1 cellular context compared by ENCODE assay signal in genomic region chr1:95233321-95233736, GRCh38.
A peak's percentile ranks its signal among the peaks of the same experiment; 100 is the strongest.
TF ChIP-seq lines count a peak whose summit lies in the region.

No MANE protein-coding gene starts in this region.

TF ChIP-seq in HepG2, 621 proteins besides CTCF, POLR2A, EP300 and RAD21 (continued from another document and continues in another):
- TF ChIP-seq NFAT5 (CRISPR knock-in tag; IDR thresholded peaks at IDR 0.05) (no peak), ZNF337 (CRISPR knock-in tag; IDR thresholded peaks at IDR 0.05; ENCODE audit: borderline replicate concordance, low read depth) (peak; percentile 80; the same call in 1 of the 2 replicates), SP1 (IDR thresholded peaks at IDR 0.05) (no peak), SP1 (CRISPR knock-in tag; IDR thresholded peaks at IDR 0.05) (no peak), GATA4 (IDR thresholded peaks at IDR 0.05; ENCODE audit: borderline replicate concordance, low read depth) (peak; percentile 36; the same call in 1 of the 2 replicates), POLR2AphosphoS5 (IDR thresholded peaks at IDR 0.05; ENCODE audit: low read depth, low read length) (peak; percentile 40; the same call in 1 of the 2 replicates), CEBPG (CRISPR knock-in tag; IDR thresholded peaks at IDR 0.05) (peak; percentile 45; the same call in 1 of the 2 replicates), ZNF317 (CRISPR knock-in tag; IDR thresholded peaks at IDR 0.05) (no peak), ZFP36 (IDR thresholded peaks at IDR 0.05; ENCODE audit: borderline replicate concordance, low read depth, low read length, partially characterized antibody) (no peak), NRL (CRISPR knock-in tag; IDR thresholded peaks at IDR 0.05; ENCODE audit: borderline replicate concordance) (peak; percentile 57; the same call in 1 of the 2 replicates), SPEN (CRISPR knock-in tag; IDR thresholded peaks at IDR 0.05; ENCODE audit: low read depth) (peak; percentile 64; the same call in 1 of the 2 replicates), DMAP1 (CRISPR knock-in tag; IDR thresholded peaks at IDR 0.05) (0 out of 2 replicates have a peak, but pooled peaks have one; percentile 7), PAXIP1 (CRISPR knock-in tag; conservative IDR thresholded peaks at IDR 0.05) (peak; percentile 47), ZNF644 (CRISPR knock-in tag; IDR thresholded peaks at IDR 0.05; ENCODE audit: low read depth) (peak; percentile 48; the same call in 1 of the 2 replicates), ZFP91 (CRISPR knock-in tag; IDR thresholded peaks at IDR 0.05; ENCODE audit: borderline replicate concordance) (0 out of 2 replicates have a peak, but pooled peaks have one; percentile 1), PRDM15 (CRISPR knock-in tag; IDR thresholded peaks at IDR 0.05) (peak; percentile 33; the same call in 1 of the 2 replicates), ZFP41 (CRISPR knock-in tag; IDR thresholded peaks at IDR 0.05; ENCODE audit: borderline replicate concordance) (no peak), ZNF777 (CRISPR knock-in tag; IDR thresholded peaks at IDR 0.05) (no peak), SALL1 (CRISPR knock-in tag; IDR thresholded peaks at IDR 0.05) (peak; percentile 71), HOXD1 (CRISPR knock-in tag; IDR thresholded peaks at IDR 0.05) (no peak), ZBED4 (CRISPR knock-in tag; IDR thresholded peaks at IDR 0.05; ENCODE audit: borderline replicate concordance) (peak; percentile 56; the same call in 1 of the 2 replicates), RFX5 (IDR thresholded peaks at IDR 0.05; ENCODE audit: low read depth, low read length) (no peak), ZNF569 (CRISPR knock-in tag; IDR thresholded peaks at IDR 0.05; ENCODE audit: borderline replicate concordance) (no peak), ZBTB26 (CRISPR knock-in tag; IDR thresholded peaks at IDR 0.05; ENCODE audit: borderline replicate concordance) (peak; percentile 31; the same call in 1 of the 2 replicates), ZBTB44 (CRISPR knock-in tag; IDR thresholded peaks at IDR 0.05) (no peak), GATAD2A (CRISPR knock-in tag; IDR thresholded peaks at IDR 0.05) (0 out of 2 replicates have a peak, but pooled peaks have one; percentile 21), MIXL1 (CRISPR knock-in tag; IDR thresholded peaks at IDR 0.05) (0 out of 2 replicates have a peak, but pooled peaks have one; percentile 10), TARDBP (CRISPR knock-in tag; IDR thresholded peaks at IDR 0.05) (peak; percentile 73), FIP1L1 (IDR thresholded peaks at IDR 0.05; ENCODE audit: borderline replicate concordance, insufficient read depth, low read depth, low read length) (no peak), KLF12 (CRISPR knock-in tag; IDR thresholded peaks at IDR 0.05; ENCODE audit: borderline replicate concordance) (no peak), ADNP (CRISPR knock-in tag; IDR thresholded peaks at IDR 0.05) (no peak), KAT2B (IDR thresholded peaks at IDR 0.05; ENCODE audit: borderline replicate concordance, low read depth, low read length) (no peak), BRCA1 (CRISPR knock-in tag; IDR thresholded peaks at IDR 0.05) (no peak), MXD3 (CRISPR knock-in tag; IDR thresholded peaks at IDR 0.05) (no peak), CAMTA2 (CRISPR knock-in tag; IDR thresholded peaks at IDR 0.05; ENCODE audit: borderline replicate concordance) (no peak), NCOA5 (CRISPR knock-in tag; IDR thresholded peaks at IDR 0.05) (no peak)
